8 cellular contexts compared by ENCODE assay signal in genomic region chrX:47650164-47651042, GRCh38. TPM values are rescaled to one million over a fixed set of nuclear protein-coding genes. Genes with fewer than 3 reads are reported as not detected.
DNase-seq lines count a peak whose midpoint lies in the region; ATAC-seq and TF ChIP-seq lines count a peak whose summit lies in the region.

Gene ELK1, minus strand, starts transcription at chrX:47650563. Its CDS starts 9,122 bp downstream, at chrX:47641441.

- H3K4me1 ChIP-seq in adrenal gland (replicated peaks in 1 of 2), result peaks cover 0 to 9% of the 10 kb centered on the region in 2 donors

- peaks cover 0 to 4% of the 10 kb centered on the region in 2 donors for H3K36me3 ChIP-seq in adrenal gland (replicated peaks in 1 of 2)

- no peaks in the 10 kb centered on the region for H3K9me3 ChIP-seq in adrenal gland (replicated peaks in 1 of 3)

- DNase-seq in NCI-H1436 (lab: John Stamatoyannopoulos, UW), result peak; percentile 93
- DNase-seq in T-helper 1 cell, result peak; percentile 74 to 96 (median 84)
- peak; percentile 93 to 99 (median 97) for DNase-seq in adrenal gland
- peak; percentile 96 for DNase-seq in cardiac septum (ENCODE audit: low spot score)
- peak; percentile 97 for DNase-seq in pons (ENCODE audit: low spot score)
- peak; percentile 89 for DNase-seq in type B pancreatic cell (ENCODE audit: extremely low spot score, unreplicated experiment)

- TF ChIP-seq POLR2A in adrenal gland (IDR thresholded peaks at IDR 0.05), result peak; percentile 52 to 71

- no peaks in the 10 kb centered on the region for H3K27me3 Mint-ChIP-seq in type B pancreatic cell

- intact Hi-C loops in adrenal gland (cut with DNase I), result no loop called here
- intact Hi-C loops in cardiac septum (cut with DNase I), result loop anchor here (5.0 to 10.0 kb wide), 2 partner anchors 108 to 374 kb away; no protein-coding TSS in a partner anchor

- ATAC-seq in HG02798 (IDR thresholded peaks at IDR 0.05; ENCODE audit: poor library complexity, unreplicated experiment), result peak; percentile 94

- WGBS in adrenal gland, 4 donors, result 0 to 60% (median 18%) methylated on average over 20 to 65 of the region's 65 CpGs

- H3K27me3 ChIP-seq in adrenal gland, result no peaks in the 10 kb centered on the region

- peaks cover 17% of the 10 kb centered on the region for H3K36me3 Mint-ChIP-seq in type B pancreatic cell

- H3K27ac Mint-ChIP-seq in type B pancreatic cell, result peak within 1 kb of the TSS; percentile 98

- H3K9me3 Mint-ChIP-seq in type B pancreatic cell, result peaks cover 7% of the 10 kb centered on the region

- TF ChIP-seq CTCF in GM12875 (IDR thresholded peaks at IDR 0.05; ENCODE audit: borderline replicate concordance, insufficient read depth, low read depth, low read length), result no peak
- no peak for TF ChIP-seq CTCF in adrenal gland (IDR thresholded peaks at IDR 0.05)
- TF ChIP-seq CTCF in type B pancreatic cell (conservative IDR thresholded peaks at IDR 0.05), result no peak

- H3K4me3 Mint-ChIP-seq in type B pancreatic cell, result peak within 1 kb of the TSS; percentile 97

- H3K4me3 ChIP-seq in GM12875 (ENCODE audit: low read depth, low read length), result peak within 1 kb of the TSS; percentile 83
- H3K4me3 ChIP-seq in adrenal gland, result peak within 1 kb of the TSS; percentile 18 to 69 (median 61)

- H3K4me1 Mint-ChIP-seq in type B pancreatic cell (ENCODE audit: unreplicated experiment), result peaks cover 15% of the 10 kb centered on the region

- H3K27ac ChIP-seq in adrenal gland, result peak within 1 kb of the TSS; percentile 60 to 94 (median 84)

RNA-seq across cellular contexts. Expression of gene ELK1, which starts in this region (rescaled TPM):
- total RNA-seq in adrenal gland, result 10 to 100 TPM; 39.3 to 78.8 (median 57.2) TPM
- polyA plus RNA-seq in adrenal gland, result 10 to 100 TPM; 21.6 to 38.4 (median 21.8) TPM
- total RNA-seq in cardiac septum, result 38.2 TPM
- 23.8 and 30.7 TPM in 2 replicates for total RNA-seq in type B pancreatic cell (ENCODE audit: low replicate concordance)

Comparison
In these comparisons a context has a peak if more than half of its experiments do, and no peak if none do; other contexts are left out.
1. Peak in every context shown above with its lines: DNase-seq, ATAC-seq, H3K4me3 ChIP-seq and H3K27ac ChIP-seq.